34 cellular contexts compared by ENCODE assay signal in genomic region chr21:42379425-42380215, GRCh38. TPM values are rescaled to one million over a fixed set of nuclear protein-coding genes. Genes with fewer than 3 reads are reported as not detected.
A peak's percentile ranks its signal among the peaks of the same experiment; 100 is the strongest.
DNase-seq lines count a peak whose midpoint lies in the region; ATAC-seq and TF ChIP-seq lines count a peak whose summit lies in the region.
"Had no signal": no experiment of that assay in that cellular context is flagged by ENCODE, and none has a peak within 500 bp of the region (broad histone marks: within the 10 kb centered on the region; RNA-seq: fewer than 3 reads in every experiment).

No MANE protein-coding gene starts in this region.

- H3K4me1 ChIP-seq in OCI-LY7 (ENCODE audit: insufficient read depth, low read length, poor library complexity, severe bottlenecking) (peaks cover 11% of the 10 kb centered on the region), spleen (peaks cover 0 to 17% (median 0%) of the 10 kb centered on the region in 6 donors), stomach (peaks cover 13 to 33% (median 23%) of the 10 kb centered on the region in 4 donors), BE2C (no peaks in the 10 kb centered on the region)
- H3K4me1 ChIP-seq: A549, heart left ventricle, psoas muscle had no signal

- H3K9me3 ChIP-seq in OCI-LY7 (ENCODE audit: low read length) (peaks cover 11% of the 10 kb centered on the region; the same call in 1 of the 2 replicates), spleen (peaks cover 3 to 19% (median 16%) of the 10 kb centered on the region in 8 donors), stomach (peaks cover 0 to 12% (median 5%) of the 10 kb centered on the region in 4 donors), BE2C (no peaks in the 10 kb centered on the region)
- H3K9me3 ChIP-seq: body of pancreas, psoas muscle had no signal

- no peaks in the 10 kb centered on the region for H3K4me1 Mint-ChIP-seq in chondrocyte (ENCODE audit: low read depth)
- H3K4me1 Mint-ChIP-seq: mesothelial cell of epicardium, natural killer cell had no signal

- intact Hi-C loops in OCI-LY7 (cut with micrococcal nuclease; ENCODE audit: unreplicated experiment): loop anchor here (2.0 to 5.0 kb wide), 2 partner anchors 68 to 71 kb away; no protein-coding TSS in a partner anchor
- intact Hi-C loops in spleen (cut with DNase I; ENCODE audit: low total_unique reads): loop anchor here (10.0 kb wide), 1 partner anchor 65 kb away; no protein-coding TSS in a partner anchor
- intact Hi-C loops in stomach (cut with DNase I; ENCODE audit: low total_unique reads): no loop called here

- H3K36me3 ChIP-seq in OCI-LY7 (ENCODE audit: insufficient read depth, low read length) (no peaks in the 10 kb centered on the region), spleen (no peaks in the 10 kb centered on the region), stomach (no peaks in the 10 kb centered on the region), BE2C (no peaks in the 10 kb centered on the region)
- H3K36me3 ChIP-seq: heart left ventricle had no signal

- no peak overlapping the region for H2AFZ ChIP-seq in OCI-LY7 (ENCODE audit: low read length)

- no peak overlapping the region for H3K27ac Mint-ChIP-seq in chondrocyte (ENCODE audit: unreplicated experiment)
- H3K27ac Mint-ChIP-seq: mesothelial cell of epicardium, natural killer cell, T-cell had no signal

- H3K27me3 ChIP-seq in spleen (replicated peaks in 1 of 7) (peaks cover 0 to 22% (median 0%) of the 10 kb centered on the region in 7 donors), stomach (peaks cover 0 to 39% (median 0%) of the 10 kb centered on the region in 3 donors), BE2C (peaks cover 8% of the 10 kb centered on the region; the same call in 1 of the 2 replicates)
- H3K27me3 ChIP-seq: body of pancreas had no signal

- H3K79me2 ChIP-seq in OCI-LY7 (ENCODE audit: insufficient read depth, low read depth, low read length): no peaks in the 10 kb centered on the region

- 71 to 79% (median 72%) methylated on average over 16 to 17 of the region's 17 CpGs for WGBS in spleen, 5 donors
- WGBS in stomach, 5 donors: 76 to 89% (median 86%) methylated on average over 16 to 17 of the region's 17 CpGs

- ATAC-seq in HG03280 (IDR thresholded peaks at IDR 0.05; ENCODE audit: unreplicated experiment): no peak
- ATAC-seq: A549, body of pancreas, esophagus mucosa, heart left ventricle, HepG2, left ventricle myocardium superior, natural killer cell, psoas muscle, sciatic nerve, T-cell had no signal

- H3K4me3 ChIP-seq in OCI-LY7 (ENCODE audit: low read depth, low read length, poor library complexity, severe bottlenecking) (no peak overlapping the region), spleen (no peak overlapping the region), stomach (no peak overlapping the region), BE2C (ENCODE audit: low read depth, low read length) (no peak overlapping the region)
- H3K4me3 ChIP-seq: A549, body of pancreas, heart left ventricle, psoas muscle had no signal

- H3K36me3 Mint-ChIP-seq in chondrocyte (ENCODE audit: low read depth): no peaks in the 10 kb centered on the region
- H3K36me3 Mint-ChIP-seq: mesothelial cell of epicardium had no signal

- TF ChIP-seq CTCF in OCI-LY7 (conservative IDR thresholded peaks at IDR 0.05; ENCODE audit: low read length) (no peak), chondrocyte (IDR thresholded peaks at IDR 0.05) (no peak), spleen (IDR thresholded peaks at IDR 0.05 in 8 of 11, conservative IDR thresholded peaks at IDR 0.05 in 3 of 11) (no peak), stomach (IDR thresholded peaks at IDR 0.05) (no peak), BE2C (IDR thresholded peaks at IDR 0.05; ENCODE audit: low read depth, low read length) (no peak)

- DNase-seq in CD1c-positive myeloid dendritic cell (ENCODE audit: extremely low spot score) (peak; percentile 17), OCI-LY7 (ENCODE audit: low spot score) (peak; percentile 29), chondrocyte (ENCODE audit: low spot score) (peak; percentile 82), spleen (peak; percentile 69), stomach (no peak), glomerular visceral epithelial cell (ENCODE audit: extremely low spot score) (no peak), BE2C (no peak)
- DNase-seq: activated CD4-positive, alpha-beta T cell treated with anti-CD3 and anti-CD28 coated beads, Interleukin-2, amount 50 U/mL, for 48 hours; activated CD8-positive, alpha-beta memory T cell treated with anti-CD3 and anti-CD28 coated beads, Interleukin-2, amount 50 U/mL, for 4 hours; activated naive CD4-positive, alpha-beta T cell treated with anti-CD3 and anti-CD28 coated beads, Interleukin-2, amount 50 U/mL, for 16 hours; body of pancreas; dermis blood vessel endothelial cell; H9; heart left ventricle; islet precursor cell; left ventricle myocardium superior; natural killer cell; NCI-H1048; occipital lobe; psoas muscle; stimulated activated CD4-positive, alpha-beta T cell treated with anti-CD3 and anti-CD28 coated beads, Interleukin-4, amount 100 ng/mL, for 24 hours; substantia nigra; T-cell had no signal

- H3K4me3 Mint-ChIP-seq in chondrocyte (ENCODE audit: unreplicated experiment): no peak overlapping the region
- H3K4me3 Mint-ChIP-seq: CD8-positive, alpha-beta memory T cell; H9; mesothelial cell of epicardium; natural killer cell; T-cell had no signal

- no peak overlapping the region for H3K27ac ChIP-seq in OCI-LY7 (ENCODE audit: low read depth, low read length, poor library complexity, severe bottlenecking)
- H3K27ac ChIP-seq in spleen: no peak overlapping the region
- H3K27ac ChIP-seq in stomach: no peak overlapping the region
- H3K27ac ChIP-seq: A549, body of pancreas, heart left ventricle, psoas muscle had no signal

- POLR2A ChIA-PET in OCI-LY7 (lab: Charles Lee): interaction anchor here (1.0 kb wide), 1 partner anchor 157 kb away, joined by 3 read pairs; no protein-coding TSS in a partner anchor

- no peaks in the 10 kb centered on the region for H4K20me1 ChIP-seq in OCI-LY7 (ENCODE audit: insufficient read depth, low read length)

- peaks cover 19% of the 10 kb centered on the region for H3K27me3 Mint-ChIP-seq in chondrocyte (ENCODE audit: low read depth)

- no peak for TF ChIP-seq POLR2A in spleen (IDR thresholded peaks at IDR 0.05)
- no peak for TF ChIP-seq POLR2A in stomach (IDR thresholded peaks at IDR 0.05)

- no peak overlapping the region; the same call in 1 of the 2 replicates for H3K4me2 ChIP-seq in OCI-LY7 (ENCODE audit: low read length)
- H3K4me2 ChIP-seq: A549 had no signal

- CTCF ChIA-PET in OCI-LY7 (lab: Charles Lee; ENCODE audit: unreplicated experiment): no interaction called here

- peaks cover 12% of the 10 kb centered on the region for H3K9me3 Mint-ChIP-seq in chondrocyte (ENCODE audit: low read depth)

- no TSS peak for BruUV-seq in OCI-LY7 (replicated peaks; lab: Mats Ljungman, UMichigan)

- H3K9me2 ChIP-seq in OCI-LY7 (ENCODE audit: insufficient read depth, low read length): no peaks in the 10 kb centered on the region

- no peak for TF ChIP-seq EP300 in stomach (IDR thresholded peaks at IDR 0.05)

RNA-seq across cellular contexts. Expression of gene TFF1, which starts 13.3 kb away (rescaled TPM):
- not detected in 2 replicates for total RNA-seq in OCI-LY7 (2014; rRNA removed; shearing (Covaris generic))
- not detected in 2 replicates for total RNA-seq in OCI-LY7 (2022)
- not detected in 3 replicates for total RNA-seq in chondrocyte
- total RNA-seq in spleen: not detected
- not detected for polyA plus RNA-seq in spleen
- total RNA-seq in stomach: 1,000 to 10,000 TPM in 1 of 5 donors, 100 to 1,000 TPM in 1, 10 to 100 TPM in 2, not detected in 1; 62.4 to 1,697 (median 407) TPM
- polyA plus RNA-seq in stomach: over 10,000 TPM in 1 of 3 donors, 1,000 to 10,000 TPM in 1, 100 to 1,000 TPM in 1; 385 to 10,944 (median 1,930) TPM
- not detected for polyA plus RNA-seq in BE2C (2012; ENCODE audit: insufficient read depth, insufficient read length, low read depth)
- total RNA-seq: CD8-positive, alpha-beta memory T cell; dermis blood vessel endothelial cell; esophagus mucosa; fibroblast of villous mesenchyme; H9; heart left ventricle; left ventricle myocardium superior; mesothelial cell of epicardium; natural killer cell; occipital lobe; psoas muscle; RPMI7951; sciatic nerve; SK-MEL-5 had no signal
- polyA plus RNA-seq: CD8-positive, alpha-beta memory T cell; heart left ventricle had no signal

RNA-seq across cellular contexts. Expression of gene TMPRSS3, which starts 16.2 kb away (rescaled TPM):
- total RNA-seq in OCI-LY7 (2014; rRNA removed; shearing (Covaris generic)): not detected in 2 replicates
- total RNA-seq in OCI-LY7 (2022) (not detected in 2 replicates), chondrocyte (0.22 TPM in 1 of 3 replicates, not detected in the others), spleen (1 to 10 TPM in 2 of 7 donors, under 1 TPM in 4, not detected in 1; 0.51 to 6.0 (median 0.78) TPM), stomach (10 to 100 TPM in 2 of 5 donors, 1 to 10 TPM in 1, under 1 TPM in 1, not detected in 1; 0.45 to 37.9 (median 9.7) TPM)
- polyA plus RNA-seq in spleen (under 1 TPM; 0.22 to 0.32 (median 0.24) TPM), stomach (1 to 10 TPM; 1.8 to 3.9 (median 3.7) TPM)
- polyA plus RNA-seq in BE2C (2012; ENCODE audit: insufficient read depth, insufficient read length, low read depth): not detected
- total RNA-seq: dermis blood vessel endothelial cell, fibroblast of villous mesenchyme, left ventricle myocardium superior, mesothelial cell of epicardium, occipital lobe, RPMI7951, sciatic nerve had no signal
- polyA plus RNA-seq: heart left ventricle, psoas muscle had no signal

RNA-seq across cellular contexts. Expression of gene UBASH3A, which starts 24.1 kb away (rescaled TPM):
- not detected in 2 replicates for total RNA-seq in OCI-LY7 (2014; rRNA removed; shearing (Covaris generic))
- total RNA-seq in OCI-LY7 (2022) (not detected in 2 replicates), chondrocyte (not detected in 3 replicates), spleen (10 to 100 TPM in 5 of 7 donors, 1 to 10 TPM in 2; 7.2 to 16.3 (median 11.4) TPM), stomach (1 to 10 TPM in 2 of 5 donors, under 1 TPM in 2, not detected in 1; 0.29 to 4.6 (median 1.2) TPM)
- polyA plus RNA-seq in spleen (1 to 10 TPM; 2.6 to 4.2 (median 3.3) TPM), stomach (under 1 TPM; 0.18 to 0.31 (median 0.25) TPM)
- polyA plus RNA-seq in BE2C (2012; ENCODE audit: insufficient read depth, insufficient read length, low read depth): not detected
- total RNA-seq: dermis blood vessel endothelial cell, fibroblast of villous mesenchyme, H9, HepG2, left ventricle myocardium superior, mesothelial cell of epicardium, occipital lobe, RPMI7951, SK-MEL-5 had no signal
- polyA plus RNA-seq: A549, HepG2 had no signal

RNA-seq across cellular contexts. Expression of gene TFF2, which starts 28.8 kb away (rescaled TPM):
- not detected in 2 replicates for total RNA-seq in OCI-LY7 (2014; rRNA removed; shearing (Covaris generic))
- total RNA-seq in OCI-LY7 (2022): not detected in 2 replicates
- total RNA-seq in chondrocyte: not detected in 3 replicates
- not detected for total RNA-seq in spleen
- polyA plus RNA-seq in spleen: under 1 TPM in 1 of 3 donors, not detected in 2; 0.14 TPM
- total RNA-seq in stomach: 1,000 to 10,000 TPM in 3 of 5 donors, 100 to 1,000 TPM in 1, 1 to 10 TPM in 1; 2.3 to 2,979 (median 1,039) TPM
- 1,000 to 10,000 TPM in 2 of 3 donors, 100 to 1,000 TPM in 1; 154 to 2,390 (median 1,084) TPM for polyA plus RNA-seq in stomach
- polyA plus RNA-seq in BE2C (2012; ENCODE audit: insufficient read depth, insufficient read length, low read depth): not detected
- total RNA-seq: CD8-positive, alpha-beta memory T cell; dermis blood vessel endothelial cell; esophagus mucosa; fibroblast of villous mesenchyme; H9; heart left ventricle; HepG2; left ventricle myocardium superior; mesothelial cell of epicardium; natural killer cell; occipital lobe; psoas muscle; RPMI7951; sciatic nerve; SK-MEL-5; ureter had no signal
- polyA plus RNA-seq: A549; CD8-positive, alpha-beta memory T cell; heart left ventricle; psoas muscle had no signal

Comparison
In these comparisons a context has a peak if more than half of its experiments do, and no peak if none do; other contexts are left out.
1. DNase-seq: peak in CD1c-positive myeloid dendritic cell (single experiment), OCI-LY7 (single experiment), chondrocyte (single experiment) and spleen (single experiment); none in stomach (single experiment), glomerular visceral epithelial cell (single experiment) and BE2C (single experiment).